Comparison of ENCODE assay signal across 26 cellular contexts in genomic region chr1:81071072-81071858, GRCh38.
"Had no signal": no experiment of that assay in that cellular context is flagged by ENCODE, and none has a peak within 500 bp of the region (broad histone marks: within the 10 kb centered on the region; RNA-seq: fewer than 3 reads in every experiment).

No MANE protein-coding gene starts in this region.

- H3K4me3 Mint-ChIP-seq: mesothelial cell of epicardium; naive B cell; natural killer cell; nephron progenitor cell; stimulated activated naive B cell treated with anti-CD40 and anti-IgM and Interleukin-4, amounts not matched to agents 10 μg/mL and 1 μg/mL and 100 μg/mL, for 72 hours; stimulated activated naive CD8-positive, alpha-beta T cell treated with anti-CD3 and anti-CD28 coated beads, Interleukin-15, Interleukin-2, amounts not matched to agents 100 ng/mL and 50 ng/mL, for 24 hours had no signal

- H3K9me3 ChIP-seq: left ventricle myocardium inferior, ovary, suprapubic skin, thoracic aorta, tibial artery, upper lobe of right lung, uterus had no signal

- H3K9me3 Mint-ChIP-seq: mesothelial cell of epicardium, nephron progenitor cell had no signal

- H3K4me1 ChIP-seq: left ventricle myocardium inferior, suprapubic skin, tibial artery, upper lobe of right lung, uterus had no signal

- DNase-seq: hippocampal formation; kidney glomerular epithelial cell; left ventricle myocardium inferior; mesendoderm; naive B cell; natural killer cell; nephron progenitor cell; ovary; right cardiac atrium; stimulated activated CD4-positive, alpha-beta T cell treated with anti-CD3 and anti-CD28 coated beads, Interleukin-12 subunit alpha, Interleukin-12 subunit beta, amount 100 ng/mL, for 4 hours; stimulated activated CD4-positive, alpha-beta T cell treated with anti-CD3 and anti-CD28 coated beads, Interleukin-15, amount 100 ng/mL, for 24 hours; stimulated activated CD4-positive, alpha-beta T cell treated with anti-CD3 and anti-CD28 coated beads, Interleukin-2, amount 100 ng/mL, for 24 hours; stimulated activated CD4-positive, alpha-beta T cell treated with anti-CD3 and anti-CD28 coated beads, Interleukin-4, amount 100 ng/mL, for 1 hour; stimulated activated naive B cell treated with anti-CD40 and anti-IgM and Interleukin-4, amounts not matched to agents 10 μg/mL and 1 μg/mL and 100 μg/mL, for 72 hours; tibial artery; trophoblast cell; upper lobe of right lung; uterus had no signal

- H3K27ac Mint-ChIP-seq: mesothelial cell of epicardium; naive B cell; natural killer cell; nephron progenitor cell; progenitor cell of endocrine pancreas; stimulated activated naive B cell treated with anti-CD40 and anti-IgM and Interleukin-4, amounts not matched to agents 10 μg/mL and 1 μg/mL and 100 μg/mL, for 72 hours; stimulated activated naive CD8-positive, alpha-beta T cell treated with anti-CD3 and anti-CD28 coated beads, Interleukin-15, Interleukin-2, amounts not matched to agents 100 ng/mL and 50 ng/mL, for 24 hours had no signal

- H3K36me3 ChIP-seq: left ventricle myocardium inferior, ovary, suprapubic skin, thoracic aorta, tibial artery, upper lobe of right lung, uterus had no signal

- H3K27me3 ChIP-seq: ovary, suprapubic skin, tibial artery, upper lobe of right lung, uterus had no signal

- H3K36me3 Mint-ChIP-seq: mesothelial cell of epicardium; naive B cell; stimulated activated naive B cell treated with anti-CD40 and anti-IgM and Interleukin-4, amounts not matched to agents 10 μg/mL and 1 μg/mL and 100 μg/mL, for 72 hours had no signal

- H3K27me3 Mint-ChIP-seq: naive B cell; progenitor cell of endocrine pancreas; stimulated activated naive B cell treated with anti-CD40 and anti-IgM and Interleukin-4, amounts not matched to agents 10 μg/mL and 1 μg/mL and 100 μg/mL, for 72 hours; stimulated activated naive CD8-positive, alpha-beta T cell treated with anti-CD3 and anti-CD28 coated beads, Interleukin-15, Interleukin-2, amounts not matched to agents 100 ng/mL and 50 ng/mL, for 24 hours had no signal

- ATAC-seq: natural killer cell; right cardiac atrium; sciatic nerve; stimulated activated naive B cell treated with anti-CD40 and anti-IgM and Interleukin-4, amounts not matched to agents 10 μg/mL and 1 μg/mL and 100 μg/mL, for 72 hours; upper lobe of right lung had no signal

- H3K27ac ChIP-seq: left ventricle myocardium inferior, ovary, skin epidermis, suprapubic skin, thoracic aorta, tibial artery, upper lobe of right lung, uterus had no signal

- H3K4me3 ChIP-seq: left ventricle myocardium inferior, lung, ovary, skin epidermis, suprapubic skin, thoracic aorta, tibial artery, upper lobe of right lung, uterus had no signal

- H3K4me1 Mint-ChIP-seq: naive B cell; natural killer cell; nephron progenitor cell; stimulated activated naive B cell treated with anti-CD40 and anti-IgM and Interleukin-4, amounts not matched to agents 10 μg/mL and 1 μg/mL and 100 μg/mL, for 72 hours had no signal
